8 cellular contexts compared by ENCODE assay signal in genomic region chr12:56724660-56724988, GRCh38. TPM values are rescaled to one million over a fixed set of nuclear protein-coding genes. Genes with fewer than 3 reads are reported as not detected.
DNase-seq lines count a peak whose midpoint lies in the region; ATAC-seq lines count a peak whose summit lies in the region.

No MANE protein-coding gene starts in this region.

- under 1% methylated on average over 9 of the region's 9 CpGs for WGBS in right cardiac atrium

- no peak for DNase-seq in T-helper 2 cell treated with Interferon-gamma antibody and Interleukin-4, amounts not matched to agents 5 μg/mL and 100 μg/mL, for 36 hours (ENCODE audit: low spot score)
- no peak for DNase-seq in T-helper 2 cell
- no peak for DNase-seq in activated naive CD4-positive, alpha-beta T cell treated with anti-CD3 and anti-CD28 coated beads, Interleukin-2, amount 10 ng/mL, durations not matched to agents 7 days and 5 days
- DNase-seq in right cardiac atrium = no peak
- no peak for DNase-seq in NCI-H510A treated with DMSO at 0.1 percent for 48 hours (lab: John Stamatoyannopoulos, UW)

- H3K4me1 Mint-ChIP-seq in T-helper 2 cell treated with Interferon-gamma antibody and Interleukin-4, amounts not matched to agents 5 μg/mL and 100 μg/mL, for 36 hours (ENCODE audit: low read depth) = peaks cover 46% of the 10 kb centered on the region
- H3K4me1 Mint-ChIP-seq in activated naive CD4-positive, alpha-beta T cell treated with anti-CD3 and anti-CD28 coated beads, Interleukin-2, amount 10 ng/mL, durations not matched to agents 7 days and 5 days = peaks cover 61% of the 10 kb centered on the region

- no peaks in the 10 kb centered on the region for H3K9me3 Mint-ChIP-seq in T-helper 2 cell treated with Interferon-gamma antibody and Interleukin-4, amounts not matched to agents 5 μg/mL and 100 μg/mL, for 36 hours
- no peaks in the 10 kb centered on the region for H3K9me3 Mint-ChIP-seq in activated naive CD4-positive, alpha-beta T cell treated with anti-CD3 and anti-CD28 coated beads, Interleukin-2, amount 10 ng/mL, durations not matched to agents 7 days and 5 days

- H3K36me3 Mint-ChIP-seq in T-helper 2 cell treated with Interferon-gamma antibody and Interleukin-4, amounts not matched to agents 5 μg/mL and 100 μg/mL, for 36 hours (ENCODE audit: low read depth) = peaks cover 70% of the 10 kb centered on the region
- peaks cover 61% of the 10 kb centered on the region for H3K36me3 Mint-ChIP-seq in activated naive CD4-positive, alpha-beta T cell treated with anti-CD3 and anti-CD28 coated beads, Interleukin-2, amount 10 ng/mL, durations not matched to agents 7 days and 5 days

- H3K27me3 Mint-ChIP-seq in T-helper 2 cell treated with Interferon-gamma antibody and Interleukin-4, amounts not matched to agents 5 μg/mL and 100 μg/mL, for 36 hours (ENCODE audit: low read depth) = no peaks in the 10 kb centered on the region
- H3K27me3 Mint-ChIP-seq in activated naive CD4-positive, alpha-beta T cell treated with anti-CD3 and anti-CD28 coated beads, Interleukin-2, amount 10 ng/mL, durations not matched to agents 7 days and 5 days = no peaks in the 10 kb centered on the region

- H3K27ac Mint-ChIP-seq in T-helper 2 cell treated with Interferon-gamma antibody and Interleukin-4, amounts not matched to agents 5 μg/mL and 100 μg/mL, for 36 hours = peak overlapping the region; percentile 96
- H3K27ac Mint-ChIP-seq in activated naive CD4-positive, alpha-beta T cell treated with anti-CD3 and anti-CD28 coated beads, Interleukin-2, amount 10 ng/mL, durations not matched to agents 7 days and 5 days = peak overlapping the region; percentile 98

- H3K36me3 ChIP-seq in skeletal muscle tissue (ENCODE audit: control insufficient read depth in 3 of 3, insufficient read depth in 3 of 3, low read length in 3 of 3) = peaks cover 7 to 20% (median 16%) of the 10 kb centered on the region in 3 donors

- peak overlapping the region; percentile 95 for H3K4me3 Mint-ChIP-seq in T-helper 2 cell treated with Interferon-gamma antibody and Interleukin-4, amounts not matched to agents 5 μg/mL and 100 μg/mL, for 36 hours
- peak overlapping the region; percentile 99 for H3K4me3 Mint-ChIP-seq in activated naive CD4-positive, alpha-beta T cell treated with anti-CD3 and anti-CD28 coated beads, Interleukin-2, amount 10 ng/mL, durations not matched to agents 7 days and 5 days

- peak overlapping the region; percentile 91 for H3K27ac ChIP-seq in right cardiac atrium (ENCODE audit: low read length)
- peak overlapping the region; percentile 98 for H3K27ac ChIP-seq in skeletal muscle tissue (ENCODE audit: low read depth, low read length)

- intact Hi-C loops in right cardiac atrium (cut with DNase I) = loop anchor here in 2 of 4 donors (2.0 to 5.0 kb wide), 2 partner anchors 36 to 37 kb away; partner anchors contain the start of gene PTGES3 (in 2 of the 2)

- H3K9me3 ChIP-seq in right cardiac atrium (ENCODE audit: control insufficient read depth, low read length) (no peaks in the 10 kb centered on the region), skeletal muscle tissue (ENCODE audit: control insufficient read depth in 3 of 3, low read length in 3 of 3) (no peaks in the 10 kb centered on the region)

- H3K27me3 ChIP-seq in right cardiac atrium (ENCODE audit: control insufficient read depth, insufficient read depth) (no peaks in the 10 kb centered on the region), skeletal muscle tissue (ENCODE audit: control insufficient read depth in 3 of 3, insufficient read depth in 3 of 3, low read length in 3 of 3) (no peaks in the 10 kb centered on the region)

- peak overlapping the region; percentile 89 for H3K4me3 ChIP-seq in right cardiac atrium (ENCODE audit: low read length)
- H3K4me3 ChIP-seq in skeletal muscle tissue (ENCODE audit: low read length in 3 of 3) = peak overlapping the region; percentile 93 to 100 (median 100)

- peaks cover 24% of the 10 kb centered on the region for H3K4me1 ChIP-seq in right cardiac atrium (ENCODE audit: control insufficient read depth, insufficient read depth, low read length)
- peaks cover 37 to 49% (median 40%) of the 10 kb centered on the region in 3 donors for H3K4me1 ChIP-seq in skeletal muscle tissue (ENCODE audit: control insufficient read depth in 3 of 3, insufficient read depth in 3 of 3, low read length in 3 of 3)

- peak overlapping the region; percentile 98 to 100 (median 100) for H3K9ac ChIP-seq in skeletal muscle tissue (ENCODE audit: low read depth in 1 of 3, low read length in 3 of 3)

- peak; percentile 10 to 22 for ATAC-seq in right cardiac atrium
- ATAC-seq in GM19328 (IDR thresholded peaks at IDR 0.05; ENCODE audit: unreplicated experiment) = no peak
- ATAC-seq in HG03469 (IDR thresholded peaks at IDR 0.05; ENCODE audit: unreplicated experiment) = no peak

- CTCF ChIA-PET in activated naive CD4-positive, alpha-beta T cell treated with anti-CD3 and anti-CD28 coated beads, Interleukin-2, amount 10 ng/mL, durations not matched to agents 7 days and 5 days (lab: Charles Lee) = no interaction called here

RNA-seq across cellular contexts. Expression of gene NACA, which starts 0.5 kb away (rescaled TPM):
- total RNA-seq in right cardiac atrium = 100 to 1,000 TPM; 541 to 618 (median 568) TPM
- 852 TPM for polyA plus RNA-seq in right cardiac atrium
- total RNA-seq in skeletal muscle tissue = 910 TPM

RNA-seq across cellular contexts. Expression of gene PRIM1, which starts 27.5 kb away (rescaled TPM):
- total RNA-seq in right cardiac atrium (1 to 10 TPM; 3.1 to 5.1 (median 4.4) TPM), skeletal muscle tissue (14.6 TPM)
- 2.9 TPM for polyA plus RNA-seq in right cardiac atrium

RNA-seq across cellular contexts. Expression of gene PTGES3, which starts 36.5 kb away (rescaled TPM):
- 100 to 1,000 TPM; 127 to 176 (median 150) TPM for total RNA-seq in right cardiac atrium
- polyA plus RNA-seq in right cardiac atrium = 116 TPM
- 85.1 TPM for total RNA-seq in skeletal muscle tissue

RNA-seq across cellular contexts. Expression of gene HSD17B6, which starts 38.5 kb away (rescaled TPM):
- total RNA-seq in right cardiac atrium (under 1 TPM in 2 of 4 donors, not detected in 2; 0.49 to 0.64 TPM), skeletal muscle tissue (not detected)
- 0.50 TPM for polyA plus RNA-seq in right cardiac atrium

Comparison
In these comparisons a context has a peak if more than half of its experiments do, and no peak if none do; other contexts are left out.
1. ATAC-seq: peak in right cardiac atrium (2 of 2); none in GM19328 (single experiment) and HG03469 (single experiment).